ENCODE assay signal across 8 cellular contexts in genomic region chr2:232551289-232551688, GRCh38. TPM values are rescaled to one million over a fixed set of nuclear protein-coding genes. Genes with fewer than 3 reads are reported as not detected.
DNase-seq lines count a peak whose midpoint lies in the region; ATAC-seq and TF ChIP-seq lines count a peak whose summit lies in the region.

No MANE protein-coding gene starts in this region.

- H3K9me3 ChIP-seq in A673 (ENCODE audit: low read depth, low read length, poor library complexity, severe bottlenecking) = no peaks in the 10 kb centered on the region
- no peaks in the 10 kb centered on the region for H3K9me3 ChIP-seq in HUES48 (ENCODE audit: control insufficient read depth, insufficient read depth, low read length)
- H3K9me3 ChIP-seq in breast epithelium = no peaks in the 10 kb centered on the region
- H3K9me3 ChIP-seq in mucosa of rectum (ENCODE audit: control insufficient read depth in 2 of 2, low read length in 2 of 2) = no peaks in the 10 kb centered on the region

- H3K4me3 ChIP-seq in A673 (ENCODE audit: low read depth, low read length, poor library complexity, severe bottlenecking) (peak overlapping the region; percentile 76), HUES48 (ENCODE audit: low read depth, low read length) (peak overlapping the region; percentile 98), breast epithelium (peak overlapping the region; percentile 87 to 93 (median 87)), mucosa of rectum (ENCODE audit: low read length in 2 of 2) (peak overlapping the region; percentile 91 to 97)

- TF ChIP-seq CTCF in A673 (conservative IDR thresholded peaks at IDR 0.05; ENCODE audit: low read depth, low read length) (no peak), breast epithelium (IDR thresholded peaks at IDR 0.05) (no peak)

- DNase-seq in A673 (ENCODE audit: low spot score) = no peak
- no peak for DNase-seq in breast epithelium (ENCODE audit: low spot score in 2 of 2)
- no peak for DNase-seq in LoVo (ENCODE audit: low spot score)
- DNase-seq in NCI-H1105 treated with DMSO at 0.1 percent for 48 hours (lab: John Stamatoyannopoulos, UW) = no peak

- H3K4me1 ChIP-seq in A673 (ENCODE audit: insufficient read depth, low read length, poor library complexity, severe bottlenecking) = peaks cover 8% of the 10 kb centered on the region
- H3K4me1 ChIP-seq in HUES48 (ENCODE audit: control insufficient read depth, insufficient read depth, low read length) = peaks cover 4% of the 10 kb centered on the region; the same call in 1 of the 2 replicates
- H3K4me1 ChIP-seq in breast epithelium = peaks cover 0 to 7% of the 10 kb centered on the region in 2 donors
- peaks cover 3 to 10% of the 10 kb centered on the region in 2 donors for H3K4me1 ChIP-seq in mucosa of rectum (ENCODE audit: control insufficient read depth in 2 of 2, insufficient read depth in 2 of 2, low read length in 2 of 2)

- CTCF ChIA-PET in A673 (lab: Charles Lee) = no interaction called here

- H3K36me3 ChIP-seq in A673 (ENCODE audit: insufficient read depth, low read length, poor library complexity, severe bottlenecking) = peaks cover 22% of the 10 kb centered on the region
- H3K36me3 ChIP-seq in HUES48 (ENCODE audit: control insufficient read depth, insufficient read depth, low read length) = peaks cover 34% of the 10 kb centered on the region
- H3K36me3 ChIP-seq in breast epithelium = no peaks in the 10 kb centered on the region
- H3K36me3 ChIP-seq in mucosa of rectum (ENCODE audit: control insufficient read depth in 2 of 2, insufficient read depth in 2 of 2, low read length in 2 of 2) = peaks cover 8 to 9% of the 10 kb centered on the region in 2 donors

- peak overlapping the region; percentile 90 for H3K9ac ChIP-seq in HUES48 (ENCODE audit: low read depth, low read length)
- peak overlapping the region; percentile 72 to 96 for H3K9ac ChIP-seq in mucosa of rectum (ENCODE audit: low read depth in 1 of 2, low read length in 2 of 2)

- BruUV-seq in A673 (replicated peaks; lab: Mats Ljungman, UMichigan) = no TSS peak

- intact Hi-C loops in A673 (cut with micrococcal nuclease; ENCODE audit: unreplicated experiment) = no loop called here
- intact Hi-C loops in breast epithelium (cut with DNase I; ENCODE audit: low total_unique reads) = no loop called here

- H3K27me3 ChIP-seq in A673 (replicated peaks; ENCODE audit: insufficient read depth, low read depth, low read length, poor library complexity) (no peaks in the 10 kb centered on the region), HUES48 (ENCODE audit: control insufficient read depth, insufficient read depth, low read length) (no peaks in the 10 kb centered on the region), breast epithelium (no peaks in the 10 kb centered on the region), mucosa of rectum (ENCODE audit: control insufficient read depth in 2 of 2, insufficient read depth in 2 of 2, low read length in 2 of 2) (no peaks in the 10 kb centered on the region)

- POLR2A ChIA-PET in A673 (lab: Charles Lee; ENCODE audit: low non-redundant PET) = no interaction called here

- no peak for ATAC-seq in HG02763 (IDR thresholded peaks at IDR 0.05; ENCODE audit: unreplicated experiment)
- ATAC-seq in GM18505 (IDR thresholded peaks at IDR 0.05; ENCODE audit: unreplicated experiment) = no peak

- TF ChIP-seq POLR2A in breast epithelium (IDR thresholded peaks at IDR 0.05) (no peak), GM18505 (IDR thresholded peaks at IDR 0.05; ENCODE audit: borderline replicate concordance, extremely low read depth, insufficient read depth, insufficient read length) (no peak)

- peak overlapping the region; percentile 96 for H3K27ac ChIP-seq in A673 (ENCODE audit: low read depth, low read length, poor library complexity, severe bottlenecking)
- H3K27ac ChIP-seq in HUES48 (ENCODE audit: low read depth, low read length) = peak overlapping the region; percentile 98
- H3K27ac ChIP-seq in breast epithelium = peak overlapping the region; percentile 98 to 99
- peak overlapping the region; percentile 98 for H3K27ac ChIP-seq in mucosa of rectum (ENCODE audit: low read depth in 2 of 2, low read length in 2 of 2)

RNA-seq across cellular contexts. Expression of gene EIF4E2, which starts 0.8 kb away (rescaled TPM):
- 60.8 and 62.1 TPM in 2 replicates for total RNA-seq in A673 (2021)
- 10 to 100 TPM; 31.6 to 57.4 (median 36.1) TPM for total RNA-seq in breast epithelium

RNA-seq across cellular contexts. Expression of gene TIGD1, which starts 0.9 kb away (rescaled TPM):
- total RNA-seq in A673 (2021) (9.0 and 9.8 TPM in 2 replicates), breast epithelium (1 to 10 TPM; 2.9 to 5.6 (median 5.0) TPM)

RNA-seq across cellular contexts. Expression of gene CHRNG, which starts 11.8 kb away (rescaled TPM):
- not detected in 2 replicates for total RNA-seq in A673 (2021)
- not detected for total RNA-seq in breast epithelium

RNA-seq across cellular contexts. Expression of gene CHRND, which starts 25.3 kb away (rescaled TPM):
- total RNA-seq in A673 (2021) (not detected in 2 replicates), breast epithelium (not detected)

RNA-seq across cellular contexts. Expression of gene PRSS56, which starts 31.1 kb away (rescaled TPM):
- total RNA-seq in A673 (2021) (not detected in 2 replicates), breast epithelium (not detected)
